In genomic region chr11:78110830-78111229, GRCh38 we compare ENCODE assay signal across 1 cellular context.
TF ChIP-seq lines count a peak whose summit lies in the region.

No MANE protein-coding gene starts in this region.

TF ChIP-seq in H1, 55 proteins besides CTCF, POLR2A, EP300 and RAD21:
- TF ChIP-seq MAFK (IDR thresholded peaks at IDR 0.05; ENCODE audit: low read depth, low read length): no peak
